In the genomic region with DNA sequence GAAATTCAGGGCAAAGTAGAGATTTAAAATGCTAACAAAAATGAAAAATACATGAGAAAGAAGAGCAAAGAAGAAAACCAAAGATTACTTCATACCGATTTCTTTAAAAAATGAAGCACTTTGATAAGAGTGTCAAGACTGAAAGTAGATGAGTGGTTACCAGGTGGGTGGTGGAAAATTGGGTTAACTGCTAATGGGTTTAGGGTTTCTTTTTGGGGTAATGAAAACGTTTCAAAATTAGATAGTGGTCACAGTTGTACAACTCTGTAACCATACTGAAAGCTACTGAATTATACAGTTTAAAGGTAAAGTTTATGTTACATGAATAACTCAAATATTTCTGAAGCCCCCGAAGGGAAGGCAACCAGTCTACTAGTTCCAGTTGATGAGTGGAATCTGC, we compare ENCODE assay signal across 1 cellular context.
TF ChIP-seq lines count a peak whose summit lies in the region.

No MANE protein-coding gene starts in this region.

TF ChIP-seq in GM12878, 131 proteins besides CTCF, POLR2A, EP300 and RAD21 (continued from another document and continues in another):
- TF ChIP-seq, protein P1, sequence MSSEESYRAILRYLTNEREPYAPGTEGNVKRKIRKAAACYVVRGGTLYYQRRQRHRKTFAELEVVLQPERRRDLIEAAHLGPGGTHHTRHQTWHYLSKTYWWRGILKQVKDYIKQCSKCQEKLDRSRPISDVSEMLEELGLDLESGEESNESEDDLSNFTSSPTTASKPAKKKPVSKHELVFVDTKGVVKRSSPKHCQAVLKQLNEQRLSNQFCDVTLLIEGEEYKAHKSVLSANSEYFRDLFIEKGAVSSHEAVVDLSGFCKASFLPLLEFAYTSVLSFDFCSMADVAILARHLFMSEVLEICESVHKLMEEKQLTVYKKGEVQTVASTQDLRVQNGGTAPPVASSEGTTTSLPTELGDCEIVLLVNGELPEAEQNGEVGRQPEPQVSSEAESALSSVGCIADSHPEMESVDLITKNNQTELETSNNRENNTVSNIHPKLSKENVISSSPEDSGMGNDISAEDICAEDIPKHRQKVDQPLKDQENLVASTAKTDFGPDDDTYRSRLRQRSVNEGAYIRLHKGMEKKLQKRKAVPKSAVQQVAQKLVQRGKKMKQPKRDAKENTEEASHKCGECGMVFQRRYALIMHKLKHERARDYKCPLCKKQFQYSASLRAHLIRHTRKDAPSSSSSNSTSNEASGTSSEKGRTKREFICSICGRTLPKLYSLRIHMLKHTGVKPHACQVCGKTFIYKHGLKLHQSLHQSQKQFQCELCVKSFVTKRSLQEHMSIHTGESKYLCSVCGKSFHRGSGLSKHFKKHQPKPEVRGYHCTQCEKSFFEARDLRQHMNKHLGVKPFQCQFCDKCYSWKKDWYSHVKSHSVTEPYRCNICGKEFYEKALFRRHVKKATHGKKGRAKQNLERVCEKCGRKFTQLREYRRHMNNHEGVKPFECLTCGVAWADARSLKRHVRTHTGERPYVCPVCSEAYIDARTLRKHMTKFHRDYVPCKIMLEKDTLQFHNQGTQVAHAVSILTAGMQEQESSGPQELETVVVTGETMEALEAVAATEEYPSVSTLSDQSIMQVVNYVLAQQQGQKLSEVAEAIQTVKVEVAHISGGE (CRISPR knock-in tag; IDR thresholded peaks at IDR 0.05): no peak
- TF ChIP-seq, protein P2, sequence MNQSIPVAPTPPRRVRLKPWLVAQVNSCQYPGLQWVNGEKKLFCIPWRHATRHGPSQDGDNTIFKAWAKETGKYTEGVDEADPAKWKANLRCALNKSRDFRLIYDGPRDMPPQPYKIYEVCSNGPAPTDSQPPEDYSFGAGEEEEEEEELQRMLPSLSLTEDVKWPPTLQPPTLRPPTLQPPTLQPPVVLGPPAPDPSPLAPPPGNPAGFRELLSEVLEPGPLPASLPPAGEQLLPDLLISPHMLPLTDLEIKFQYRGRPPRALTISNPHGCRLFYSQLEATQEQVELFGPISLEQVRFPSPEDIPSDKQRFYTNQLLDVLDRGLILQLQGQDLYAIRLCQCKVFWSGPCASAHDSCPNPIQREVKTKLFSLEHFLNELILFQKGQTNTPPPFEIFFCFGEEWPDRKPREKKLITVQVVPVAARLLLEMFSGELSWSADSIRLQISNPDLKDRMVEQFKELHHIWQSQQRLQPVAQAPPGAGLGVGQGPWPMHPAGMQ (IDR thresholded peaks at IDR 0.05; ENCODE audit: borderline replicate concordance): no peak
- no peak for TF ChIP-seq CHD4 (IDR thresholded peaks at IDR 0.05)
- no peak for TF ChIP-seq RAD51 (IDR thresholded peaks at IDR 0.05)
- no peak for TF ChIP-seq ZNF622 (IDR thresholded peaks at IDR 0.05)
- TF ChIP-seq, protein P3, sequence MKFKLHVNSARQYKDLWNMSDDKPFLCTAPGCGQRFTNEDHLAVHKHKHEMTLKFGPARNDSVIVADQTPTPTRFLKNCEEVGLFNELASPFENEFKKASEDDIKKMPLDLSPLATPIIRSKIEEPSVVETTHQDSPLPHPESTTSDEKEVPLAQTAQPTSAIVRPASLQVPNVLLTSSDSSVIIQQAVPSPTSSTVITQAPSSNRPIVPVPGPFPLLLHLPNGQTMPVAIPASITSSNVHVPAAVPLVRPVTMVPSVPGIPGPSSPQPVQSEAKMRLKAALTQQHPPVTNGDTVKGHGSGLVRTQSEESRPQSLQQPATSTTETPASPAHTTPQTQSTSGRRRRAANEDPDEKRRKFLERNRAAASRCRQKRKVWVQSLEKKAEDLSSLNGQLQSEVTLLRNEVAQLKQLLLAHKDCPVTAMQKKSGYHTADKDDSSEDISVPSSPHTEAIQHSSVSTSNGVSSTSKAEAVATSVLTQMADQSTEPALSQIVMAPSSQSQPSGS (IDR thresholded peaks at IDR 0.05; ENCODE audit: low read length): no peak
- TF ChIP-seq CBFB (IDR thresholded peaks at IDR 0.05; ENCODE audit: low read depth): no peak
- TF ChIP-seq CHD1 (IDR thresholded peaks at IDR 0.05; ENCODE audit: low read depth, low read length): no peak
- TF ChIP-seq MTA3 (IDR thresholded peaks at IDR 0.05; ENCODE audit: borderline replicate concordance, low read length): no peak
- TF ChIP-seq PAX8 (IDR thresholded peaks at IDR 0.05): no peak
- peak in 1 of 2 experiments; percentile 69; a peak in 2 of 4 replicates for TF ChIP-seq BHLHE40 (IDR thresholded peaks at IDR 0.05; ENCODE audit: borderline replicate concordance in 1 of 2, low read depth in 2 of 2, low read length in 1 of 2)
- peak; percentile 95 for TF ChIP-seq MTA2 (IDR thresholded peaks at IDR 0.05; ENCODE audit: low read depth)
- TF ChIP-seq, protein P4, sequence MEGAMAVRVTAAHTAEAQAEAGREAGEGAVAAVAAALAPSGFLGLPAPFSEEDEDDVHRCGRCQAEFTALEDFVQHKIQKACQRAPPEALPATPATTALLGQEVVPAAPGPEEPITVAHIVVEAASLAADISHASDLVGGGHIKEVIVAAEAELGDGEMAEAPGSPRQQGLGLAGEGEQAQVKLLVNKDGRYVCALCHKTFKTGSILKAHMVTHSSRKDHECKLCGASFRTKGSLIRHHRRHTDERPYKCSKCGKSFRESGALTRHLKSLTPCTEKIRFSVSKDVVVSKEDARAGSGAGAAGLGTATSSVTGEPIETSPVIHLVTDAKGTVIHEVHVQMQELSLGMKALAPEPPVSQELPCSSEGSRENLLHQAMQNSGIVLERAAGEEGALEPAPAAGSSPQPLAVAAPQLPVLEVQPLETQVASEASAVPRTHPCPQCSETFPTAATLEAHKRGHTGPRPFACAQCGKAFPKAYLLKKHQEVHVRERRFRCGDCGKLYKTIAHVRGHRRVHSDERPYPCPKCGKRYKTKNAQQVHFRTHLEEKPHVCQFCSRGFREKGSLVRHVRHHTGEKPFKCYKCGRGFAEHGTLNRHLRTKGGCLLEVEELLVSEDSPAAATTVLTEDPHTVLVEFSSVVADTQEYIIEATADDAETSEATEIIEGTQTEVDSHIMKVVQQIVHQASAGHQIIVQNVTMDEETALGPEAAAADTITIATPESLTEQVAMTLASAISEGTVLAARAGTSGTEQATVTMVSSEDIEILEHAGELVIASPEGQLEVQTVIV (IDR thresholded peaks at IDR 0.05; ENCODE audit: borderline replicate concordance, partially characterized antibody): no peak
- TF ChIP-seq, protein P5, sequence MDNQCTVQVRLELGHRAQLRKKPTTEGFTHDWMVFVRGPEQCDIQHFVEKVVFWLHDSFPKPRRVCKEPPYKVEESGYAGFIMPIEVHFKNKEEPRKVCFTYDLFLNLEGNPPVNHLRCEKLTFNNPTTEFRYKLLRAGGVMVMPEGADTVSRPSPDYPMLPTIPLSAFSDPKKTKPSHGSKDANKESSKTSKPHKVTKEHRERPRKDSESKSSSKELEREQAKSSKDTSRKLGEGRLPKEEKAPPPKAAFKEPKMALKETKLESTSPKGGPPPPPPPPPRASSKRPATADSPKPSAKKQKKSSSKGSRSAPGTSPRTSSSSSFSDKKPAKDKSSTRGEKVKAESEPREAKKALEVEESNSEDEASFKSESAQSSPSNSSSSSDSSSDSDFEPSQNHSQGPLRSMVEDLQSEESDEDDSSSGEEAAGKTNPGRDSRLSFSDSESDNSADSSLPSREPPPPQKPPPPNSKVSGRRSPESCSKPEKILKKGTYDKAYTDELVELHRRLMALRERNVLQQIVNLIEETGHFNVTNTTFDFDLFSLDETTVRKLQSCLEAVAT (IDR thresholded peaks at IDR 0.05): peak; percentile 48; the same call in 1 of the 2 replicates
- TF ChIP-seq, protein P6, sequence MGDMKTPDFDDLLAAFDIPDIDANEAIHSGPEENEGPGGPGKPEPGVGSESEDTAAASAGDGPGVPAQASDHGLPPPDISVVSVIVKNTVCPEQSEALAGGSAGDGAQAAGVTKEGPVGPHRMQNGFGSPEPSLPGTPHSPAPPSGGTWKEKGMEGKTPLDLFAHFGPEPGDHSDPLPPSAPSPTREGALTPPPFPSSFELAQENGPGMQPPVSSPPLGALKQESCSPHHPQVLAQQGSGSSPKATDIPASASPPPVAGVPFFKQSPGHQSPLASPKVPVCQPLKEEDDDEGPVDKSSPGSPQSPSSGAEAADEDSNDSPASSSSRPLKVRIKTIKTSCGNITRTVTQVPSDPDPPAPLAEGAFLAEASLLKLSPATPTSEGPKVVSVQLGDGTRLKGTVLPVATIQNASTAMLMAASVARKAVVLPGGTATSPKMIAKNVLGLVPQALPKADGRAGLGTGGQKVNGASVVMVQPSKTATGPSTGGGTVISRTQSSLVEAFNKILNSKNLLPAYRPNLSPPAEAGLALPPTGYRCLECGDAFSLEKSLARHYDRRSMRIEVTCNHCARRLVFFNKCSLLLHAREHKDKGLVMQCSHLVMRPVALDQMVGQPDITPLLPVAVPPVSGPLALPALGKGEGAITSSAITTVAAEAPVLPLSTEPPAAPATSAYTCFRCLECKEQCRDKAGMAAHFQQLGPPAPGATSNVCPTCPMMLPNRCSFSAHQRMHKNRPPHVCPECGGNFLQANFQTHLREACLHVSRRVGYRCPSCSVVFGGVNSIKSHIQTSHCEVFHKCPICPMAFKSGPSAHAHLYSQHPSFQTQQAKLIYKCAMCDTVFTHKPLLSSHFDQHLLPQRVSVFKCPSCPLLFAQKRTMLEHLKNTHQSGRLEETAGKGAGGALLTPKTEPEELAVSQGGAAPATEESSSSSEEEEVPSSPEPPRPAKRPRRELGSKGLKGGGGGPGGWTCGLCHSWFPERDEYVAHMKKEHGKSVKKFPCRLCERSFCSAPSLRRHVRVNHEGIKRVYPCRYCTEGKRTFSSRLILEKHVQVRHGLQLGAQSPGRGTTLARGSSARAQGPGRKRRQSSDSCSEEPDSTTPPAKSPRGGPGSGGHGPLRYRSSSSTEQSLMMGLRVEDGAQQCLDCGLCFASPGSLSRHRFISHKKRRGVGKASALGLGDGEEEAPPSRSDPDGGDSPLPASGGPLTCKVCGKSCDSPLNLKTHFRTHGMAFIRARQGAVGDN (IDR thresholded peaks at IDR 0.05): no peak
- TF ChIP-seq, protein P7, sequence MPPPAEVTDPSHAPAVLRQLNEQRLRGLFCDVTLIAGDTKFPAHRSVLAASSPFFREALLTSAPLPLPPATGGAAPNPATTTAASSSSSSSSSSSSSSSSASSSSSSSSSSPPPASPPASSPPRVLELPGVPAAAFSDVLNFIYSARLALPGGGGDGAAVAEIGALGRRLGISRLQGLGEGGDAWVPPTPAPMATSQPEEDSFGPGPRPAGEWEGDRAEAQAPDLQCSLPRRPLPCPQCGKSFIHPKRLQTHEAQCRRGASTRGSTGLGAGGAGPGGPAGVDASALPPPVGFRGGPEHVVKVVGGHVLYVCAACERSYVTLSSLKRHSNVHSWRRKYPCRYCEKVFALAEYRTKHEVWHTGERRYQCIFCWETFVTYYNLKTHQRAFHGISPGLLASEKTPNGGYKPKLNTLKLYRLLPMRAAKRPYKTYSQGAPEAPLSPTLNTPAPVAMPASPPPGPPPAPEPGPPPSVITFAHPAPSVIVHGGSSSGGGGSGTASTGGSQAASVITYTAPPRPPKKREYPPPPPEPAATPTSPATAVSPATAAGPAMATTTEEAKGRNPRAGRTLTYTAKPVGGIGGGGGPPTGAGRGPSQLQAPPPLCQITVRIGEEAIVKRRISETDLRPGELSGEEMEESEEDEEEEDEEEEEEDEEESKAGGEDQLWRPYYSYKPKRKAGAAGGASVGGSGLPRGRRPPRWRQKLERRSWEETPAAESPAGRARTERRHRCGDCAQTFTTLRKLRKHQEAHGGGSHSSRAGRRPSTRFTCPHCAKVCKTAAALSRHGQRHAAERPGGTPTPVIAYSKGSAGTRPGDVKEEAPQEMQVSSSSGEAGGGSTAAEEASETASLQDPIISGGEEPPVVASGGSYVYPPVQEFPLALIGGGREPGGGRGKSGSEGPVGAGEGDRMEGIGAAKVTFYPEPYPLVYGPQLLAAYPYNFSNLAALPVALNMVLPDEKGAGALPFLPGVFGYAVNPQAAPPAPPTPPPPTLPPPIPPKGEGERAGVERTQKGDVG (CRISPR knock-in tag; IDR thresholded peaks at IDR 0.05): no peak
- TF ChIP-seq EZH2 (IDR thresholded peaks at IDR 0.05; ENCODE audit: borderline replicate concordance, control insufficient read depth, low read depth, low read length): no peak
- no peak for TF ChIP-seq RB1 (IDR thresholded peaks at IDR 0.05; ENCODE audit: borderline replicate concordance)
- no peak for TF ChIP-seq LARP7 (IDR thresholded peaks at IDR 0.05)
- no peak for TF ChIP-seq SMARCA5 (IDR thresholded peaks at IDR 0.05)
- TF ChIP-seq JUND (IDR thresholded peaks at IDR 0.05; ENCODE audit: low read depth, low read length): no peak
- TF ChIP-seq HDAC2 (IDR thresholded peaks at IDR 0.05): no peak
- TF ChIP-seq SPI1 (IDR thresholded peaks at IDR 0.05; ENCODE audit: borderline replicate concordance, insufficient read depth, low read depth, low read length): no peak
- TF ChIP-seq SMAD1 (IDR thresholded peaks at IDR 0.05; ENCODE audit: low read depth, partially characterized antibody): no peak
- peak; percentile 72 for TF ChIP-seq ATF7 (IDR thresholded peaks at IDR 0.05; ENCODE audit: low read depth)
- TF ChIP-seq SIN3A (IDR thresholded peaks at IDR 0.05; ENCODE audit: low read depth, low read length): no peak
- TF ChIP-seq RUNX3 (IDR thresholded peaks at IDR 0.05; ENCODE audit: low read length): peak; percentile 80
- TF ChIP-seq STAT1 (conservative IDR thresholded peaks at IDR 0.05): no peak
- TF ChIP-seq, protein P8, sequence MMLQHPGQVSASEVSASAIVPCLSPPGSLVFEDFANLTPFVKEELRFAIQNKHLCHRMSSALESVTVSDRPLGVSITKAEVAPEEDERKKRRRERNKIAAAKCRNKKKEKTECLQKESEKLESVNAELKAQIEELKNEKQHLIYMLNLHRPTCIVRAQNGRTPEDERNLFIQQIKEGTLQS (IDR thresholded peaks at IDR 0.05; ENCODE audit: borderline replicate concordance, extremely low read depth, low read depth, low read length): no peak
- no peak for TF ChIP-seq BRCA1 (IDR thresholded peaks at IDR 0.05; ENCODE audit: low read depth, low read length)
- TF ChIP-seq SP1 (IDR thresholded peaks at IDR 0.05; ENCODE audit: low read depth, low read length): no peak
- TF ChIP-seq, protein P9, sequence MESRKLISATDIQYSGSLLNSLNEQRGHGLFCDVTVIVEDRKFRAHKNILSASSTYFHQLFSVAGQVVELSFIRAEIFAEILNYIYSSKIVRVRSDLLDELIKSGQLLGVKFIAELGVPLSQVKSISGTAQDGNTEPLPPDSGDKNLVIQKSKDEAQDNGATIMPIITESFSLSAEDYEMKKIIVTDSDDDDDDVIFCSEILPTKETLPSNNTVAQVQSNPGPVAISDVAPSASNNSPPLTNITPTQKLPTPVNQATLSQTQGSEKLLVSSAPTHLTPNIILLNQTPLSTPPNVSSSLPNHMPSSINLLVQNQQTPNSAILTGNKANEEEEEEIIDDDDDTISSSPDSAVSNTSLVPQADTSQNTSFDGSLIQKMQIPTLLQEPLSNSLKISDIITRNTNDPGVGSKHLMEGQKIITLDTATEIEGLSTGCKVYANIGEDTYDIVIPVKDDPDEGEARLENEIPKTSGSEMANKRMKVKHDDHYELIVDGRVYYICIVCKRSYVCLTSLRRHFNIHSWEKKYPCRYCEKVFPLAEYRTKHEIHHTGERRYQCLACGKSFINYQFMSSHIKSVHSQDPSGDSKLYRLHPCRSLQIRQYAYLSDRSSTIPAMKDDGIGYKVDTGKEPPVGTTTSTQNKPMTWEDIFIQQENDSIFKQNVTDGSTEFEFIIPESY (IDR thresholded peaks at IDR 0.05): no peak
- TF ChIP-seq SIX5 (IDR thresholded peaks at IDR 0.05; ENCODE audit: low read depth, low read length, severe bottlenecking): no peak
- no peak for TF ChIP-seq ETV6 (conservative IDR thresholded peaks at IDR 0.05 in 1 of 2, IDR thresholded peaks at IDR 0.05 in 1 of 2; ENCODE audit: borderline replicate concordance in 1 of 2, low read depth in 1 of 2)
- no peak for TF ChIP-seq POLR2AphosphoS2 (IDR thresholded peaks at IDR 0.05; ENCODE audit: low read depth, low read length)
- TF ChIP-seq HCFC1 (IDR thresholded peaks at IDR 0.05; ENCODE audit: low read length): no peak
